In the genomic region with DNA sequence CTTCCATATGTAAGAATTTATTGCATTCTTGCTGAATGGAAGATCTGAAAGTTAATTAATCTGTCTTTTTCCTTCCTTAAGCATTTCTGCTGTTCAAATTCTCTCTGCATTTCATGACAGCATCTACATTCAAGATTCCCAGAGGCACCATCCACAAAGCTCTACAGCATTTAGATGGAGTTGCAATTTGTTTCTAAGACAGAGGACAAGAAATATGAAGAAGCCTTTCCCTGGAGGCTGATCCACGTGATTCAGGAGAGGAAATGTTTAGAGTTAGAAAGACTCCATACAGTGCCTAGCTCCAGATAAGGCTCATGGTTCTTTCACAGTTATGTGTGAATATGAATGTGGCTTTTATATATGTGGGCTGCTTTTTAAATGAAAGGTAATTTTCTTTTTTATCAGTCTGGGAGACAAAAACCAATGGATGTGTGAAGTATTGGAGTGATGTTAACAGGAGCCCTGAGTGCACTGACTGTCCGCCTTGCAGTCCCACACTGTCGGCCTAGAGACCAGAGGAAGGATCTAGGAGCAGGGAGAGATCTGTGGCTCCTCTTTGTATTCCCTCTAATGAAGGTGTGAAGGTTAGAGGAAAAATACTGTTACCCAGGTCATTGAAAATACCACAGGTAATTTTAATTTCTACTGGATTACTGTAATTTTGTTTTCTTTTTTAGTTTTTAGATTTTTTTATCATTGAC, we compare ENCODE assay signal across 22 cellular contexts.
"Had no signal": no experiment of that assay in that cellular context is flagged by ENCODE, and none has a peak within 500 bp of the region (broad histone marks: within the 10 kb centered on the region; RNA-seq: fewer than 3 reads in every experiment).

No MANE protein-coding gene starts in this region.

- ATAC-seq: activated CD8-positive, alpha-beta T cell treated with anti-CD3 and anti-CD28 coated beads for 36 hours; activated naive CD8-positive, alpha-beta T cell treated with anti-CD3 and anti-CD28 coated beads, Interleukin-2, amount 50 U/mL, for 24 hours; foreskin keratinocyte; left lobe of liver; lower lobe of right lung; naive thymus-derived CD8-positive, alpha-beta T cell; right lobe of liver had no signal

- H3K27me3 ChIP-seq: foreskin keratinocyte, right lobe of liver, tibial artery had no signal

- H3K27me3 Mint-ChIP-seq: activated CD8-positive, alpha-beta T cell treated with anti-CD3 and anti-CD28 coated beads for 36 hours; activated naive CD8-positive, alpha-beta T cell treated with anti-CD3 and anti-CD28 coated beads, Interleukin-2, amount 50 U/mL, for 24 hours; stimulated activated naive CD8-positive, alpha-beta T cell treated with anti-CD3 and anti-CD28 coated beads, Interleukin-15, Interleukin-2, amounts not matched to agents 100 ng/mL and 50 ng/mL, for 24 hours had no signal

- H3K4me1 ChIP-seq: lower lobe of right lung, parathyroid adenoma, right lobe of liver, tibial artery had no signal

- H2AFZ ChIP-seq: parathyroid adenoma had no signal

- H3K27ac Mint-ChIP-seq: activated CD4-positive, alpha-beta T cell treated with anti-CD3 and anti-CD28 coated beads, Interleukin-2, amount 10 ng/mL, durations not matched to agents 24 days and 14 days; activated CD8-positive, alpha-beta T cell treated with anti-CD3 and anti-CD28 coated beads for 36 hours; activated naive CD8-positive, alpha-beta T cell treated with anti-CD3 and anti-CD28 coated beads, Interleukin-2, amount 50 U/mL, for 24 hours; activated T-helper 1 cell treated with anti-CD3 and anti-CD28 coated beads, Interleukin-12 subunit alpha, Interleukin-12 subunit beta, Interleukin-2, Interleukin-4 antibody, amounts not matched to agents 30 ng/mL and 10 ng/mL and 1 ng/mL, durations not matched to agents 14 hours and 24 hours and 36 hours; naive thymus-derived CD8-positive, alpha-beta T cell; stimulated activated naive CD8-positive, alpha-beta T cell treated with anti-CD3 and anti-CD28 coated beads, Interleukin-15, Interleukin-2, amounts not matched to agents 100 ng/mL and 50 ng/mL, for 24 hours; T-helper 1 cell treated with Interleukin-12 subunit alpha and Interleukin-12 subunit beta and Interleukin-4 antibody, amounts not matched to agents 30 μg/mL and 1 μg/mL, for 36 hours had no signal

- FAIRE-seq: endometrium, urothelium cell line had no signal

- H3K79me2 ChIP-seq: parathyroid adenoma had no signal

- H3K9me3 Mint-ChIP-seq: activated CD4-positive, alpha-beta T cell treated with anti-CD3 and anti-CD28 coated beads, Interleukin-2, amount 10 ng/mL, durations not matched to agents 24 days and 14 days; activated CD8-positive, alpha-beta T cell treated with anti-CD3 and anti-CD28 coated beads for 36 hours; activated naive CD8-positive, alpha-beta T cell treated with anti-CD3 and anti-CD28 coated beads, Interleukin-2, amount 50 U/mL, for 24 hours; activated T-helper 1 cell treated with anti-CD3 and anti-CD28 coated beads, Interleukin-12 subunit alpha, Interleukin-12 subunit beta, Interleukin-2, Interleukin-4 antibody, amounts not matched to agents 30 ng/mL and 10 ng/mL and 1 ng/mL, durations not matched to agents 14 hours and 24 hours and 36 hours; naive thymus-derived CD8-positive, alpha-beta T cell; stimulated activated naive CD8-positive, alpha-beta T cell treated with anti-CD3 and anti-CD28 coated beads, Interleukin-15, Interleukin-2, amounts not matched to agents 100 ng/mL and 50 ng/mL, for 24 hours; T-helper 1 cell treated with Interleukin-12 subunit alpha and Interleukin-12 subunit beta and Interleukin-4 antibody, amounts not matched to agents 30 μg/mL and 1 μg/mL, for 36 hours had no signal

- H3K36me3 Mint-ChIP-seq: brain; naive thymus-derived CD8-positive, alpha-beta T cell had no signal

- DNase-seq: activated CD4-positive, alpha-beta T cell treated with anti-CD3 and anti-CD28 coated beads, Interleukin-2, amount 10 ng/mL, durations not matched to agents 24 days and 14 days; activated CD8-positive, alpha-beta T cell treated with anti-CD3 and anti-CD28 coated beads for 36 hours; activated gamma-delta T cell; activated naive CD4-positive, alpha-beta T cell treated with anti-CD3 and anti-CD28 coated beads, Interleukin-2, amount 50 U/mL, for 16 hours; activated naive CD8-positive, alpha-beta T cell treated with anti-CD3 and anti-CD28 coated beads, Interleukin-2, amount 50 U/mL, for 24 hours; anterior cingulate cortex; foreskin keratinocyte; lower lobe of right lung; naive thymus-derived CD8-positive, alpha-beta T cell; right lobe of liver; stimulated activated CD4-positive, alpha-beta T cell treated with anti-CD3 and anti-CD28 coated beads, Interleukin-1b, Interleukin-23, amount 100 ng/mL, for 48 hours; substantia nigra; tibial artery had no signal

- H3K9ac ChIP-seq: parathyroid adenoma had no signal

- H3K4me3 Mint-ChIP-seq: activated CD4-positive, alpha-beta T cell treated with anti-CD3 and anti-CD28 coated beads, Interleukin-2, amount 10 ng/mL, durations not matched to agents 24 days and 14 days; activated CD8-positive, alpha-beta T cell treated with anti-CD3 and anti-CD28 coated beads for 36 hours; activated naive CD8-positive, alpha-beta T cell treated with anti-CD3 and anti-CD28 coated beads, Interleukin-2, amount 50 U/mL, for 24 hours; activated T-helper 1 cell treated with anti-CD3 and anti-CD28 coated beads, Interleukin-12 subunit alpha, Interleukin-12 subunit beta, Interleukin-2, Interleukin-4 antibody, amounts not matched to agents 30 ng/mL and 10 ng/mL and 1 ng/mL, durations not matched to agents 14 hours and 24 hours and 36 hours; brain; naive thymus-derived CD8-positive, alpha-beta T cell; stimulated activated naive CD8-positive, alpha-beta T cell treated with anti-CD3 and anti-CD28 coated beads, Interleukin-15, Interleukin-2, amounts not matched to agents 100 ng/mL and 50 ng/mL, for 24 hours; T-helper 1 cell treated with Interleukin-12 subunit alpha and Interleukin-12 subunit beta and Interleukin-4 antibody, amounts not matched to agents 30 μg/mL and 1 μg/mL, for 36 hours had no signal

- H3K9me3 ChIP-seq: lower lobe of right lung, right lobe of liver, tibial artery had no signal

- H3K4me1 Mint-ChIP-seq: activated CD4-positive, alpha-beta T cell treated with anti-CD3 and anti-CD28 coated beads, Interleukin-2, amount 10 ng/mL, durations not matched to agents 24 days and 14 days; activated naive CD8-positive, alpha-beta T cell treated with anti-CD3 and anti-CD28 coated beads, Interleukin-2, amount 50 U/mL, for 24 hours had no signal

- H3K27ac ChIP-seq: foreskin keratinocyte, lower lobe of right lung, parathyroid adenoma, right lobe of liver, skin epidermis, tibial artery had no signal

- H3K36me3 ChIP-seq: lower lobe of right lung, right lobe of liver, tibial artery had no signal

- H3K4me3 ChIP-seq: lower lobe of right lung, right lobe of liver, skin epidermis, tibial artery had no signal
